ENCODE assay signal across 15 cellular contexts in the genomic region with DNA sequence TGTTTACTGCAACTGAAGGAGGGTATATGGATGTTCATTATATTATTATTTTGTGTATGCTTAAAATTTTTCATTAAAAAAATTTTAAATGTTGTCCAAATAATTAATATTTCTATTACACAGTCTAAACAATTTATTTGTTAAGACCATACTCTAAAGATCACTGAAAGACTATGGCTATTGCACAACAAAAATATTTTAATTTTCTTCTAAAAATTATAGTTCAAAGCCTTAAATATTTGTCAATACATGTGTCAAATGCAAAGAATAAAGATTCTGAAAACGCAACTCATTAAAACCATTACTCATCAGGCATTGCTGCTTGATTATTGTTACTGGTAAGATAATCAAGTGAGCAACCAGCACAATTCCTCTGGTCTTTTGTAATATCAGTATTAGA. TPM values are rescaled to one million over a fixed set of nuclear protein-coding genes. Genes with fewer than 3 reads are reported as not detected.
DNase-seq lines count a peak whose midpoint lies in the region; ATAC-seq and TF ChIP-seq lines count a peak whose summit lies in the region.
"Had no signal": no experiment of that assay in that cellular context is flagged by ENCODE, and none has a peak within 500 bp of the region (broad histone marks: within the 10 kb centered on the region; RNA-seq: fewer than 3 reads in every experiment).

No MANE protein-coding gene starts in this region.

- H3K4me3 ChIP-seq in KMS-11 (IDR thresholded peaks at IDR 0.05; ENCODE audit: insufficient read depth, low read depth, low read length) (no peak overlapping the region), trophoblast cell (ENCODE audit: low read depth, low read length) (no peak overlapping the region)
- H3K4me3 ChIP-seq: sigmoid colon had no signal

- peaks cover 6% of the 10 kb centered on the region for H3K79me1 ChIP-seq in trophoblast cell (ENCODE audit: low read length)

- ATAC-seq in GM18511 (IDR thresholded peaks at IDR 0.05; ENCODE audit: unreplicated experiment) = no peak
- ATAC-seq: foreskin keratinocyte, T-cell had no signal

- no peak overlapping the region for H3K4ac ChIP-seq in trophoblast cell (ENCODE audit: low read depth, low read length)

- H3K4me1 ChIP-seq in KMS-11 (ENCODE audit: low read depth, poor library complexity, severe bottlenecking) (peaks cover 12% of the 10 kb centered on the region), trophoblast cell (ENCODE audit: control insufficient read depth in 1 of 2, insufficient read depth in 2 of 2, low read length in 2 of 2) (no peaks in the 10 kb centered on the region)

- H3K9me3 ChIP-seq in trophoblast cell (ENCODE audit: insufficient read depth, low read depth, low read length) = no peaks in the 10 kb centered on the region
- H3K9me3 ChIP-seq: sigmoid colon had no signal

- H3K9me3 Mint-ChIP-seq in activated CD4-positive, alpha-beta T cell treated with anti-CD3 and anti-CD28 coated beads, Interleukin-2, amount 10 ng/mL, durations not matched to agents 24 days and 14 days = no peaks in the 10 kb centered on the region
- no peaks in the 10 kb centered on the region for H3K9me3 Mint-ChIP-seq in activated naive CD8-positive, alpha-beta T cell treated with anti-CD3 and anti-CD28 coated beads for 36 hours
- no peaks in the 10 kb centered on the region for H3K9me3 Mint-ChIP-seq in neural crest cell
- H3K9me3 Mint-ChIP-seq: T-cell had no signal

- H4K20me1 ChIP-seq in KMS-11 (ENCODE audit: insufficient read depth) = no peaks in the 10 kb centered on the region

- peaks cover 30% of the 10 kb centered on the region for H3K4me1 Mint-ChIP-seq in activated CD4-positive, alpha-beta T cell treated with anti-CD3 and anti-CD28 coated beads, Interleukin-2, amount 10 ng/mL, durations not matched to agents 24 days and 14 days
- H3K4me1 Mint-ChIP-seq in activated naive CD8-positive, alpha-beta T cell treated with anti-CD3 and anti-CD28 coated beads for 36 hours = peaks cover 27% of the 10 kb centered on the region
- H3K4me1 Mint-ChIP-seq in neural crest cell = peaks cover 44% of the 10 kb centered on the region

- no peak overlapping the region for H3K18ac ChIP-seq in trophoblast cell (ENCODE audit: low read length)

- no peak overlapping the region for H4K8ac ChIP-seq in trophoblast cell (ENCODE audit: low read depth, low read length)

- TF ChIP-seq CTCF in KMS-11 (conservative IDR thresholded peaks at IDR 0.05; ENCODE audit: low read depth, low read length) (no peak), neural crest cell (conservative IDR thresholded peaks at IDR 0.05) (no peak)

- H2AK5ac ChIP-seq in trophoblast cell (ENCODE audit: low read length) = no peak overlapping the region

- H2BK12ac ChIP-seq in trophoblast cell (ENCODE audit: low read length) = no peak overlapping the region

- H3K9ac ChIP-seq in KMS-11 = no peak overlapping the region
- H3K9ac ChIP-seq in trophoblast cell (ENCODE audit: low read length) = no peak overlapping the region

- H3K27me3 ChIP-seq in KMS-11 (ENCODE audit: insufficient read depth, low read depth) (no peaks in the 10 kb centered on the region), trophoblast cell (ENCODE audit: insufficient read depth, low read length) (no peaks in the 10 kb centered on the region)
- H3K27me3 ChIP-seq: foreskin keratinocyte, sigmoid colon had no signal

- no CpG with 5 or more reads among the region's 1 CpG for WGBS in trophoblast cell (ENCODE audit: extremely low coverage, insufficient coverage, insufficient read length)

- H3K36me3 Mint-ChIP-seq in activated CD4-positive, alpha-beta T cell treated with anti-CD3 and anti-CD28 coated beads, Interleukin-2, amount 10 ng/mL, durations not matched to agents 24 days and 14 days (ENCODE audit: low read depth) = peaks cover 29% of the 10 kb centered on the region
- peaks cover 31% of the 10 kb centered on the region for H3K36me3 Mint-ChIP-seq in activated naive CD8-positive, alpha-beta T cell treated with anti-CD3 and anti-CD28 coated beads for 36 hours
- H3K36me3 Mint-ChIP-seq in neural crest cell (ENCODE audit: low read depth) = peaks cover 14% of the 10 kb centered on the region

- H3K4me2 ChIP-seq in KMS-11 (peak overlapping the region; percentile 88), trophoblast cell (ENCODE audit: low read length) (no peak overlapping the region)

- H4K12ac ChIP-seq in trophoblast cell (ENCODE audit: low read depth, low read length) = no peak overlapping the region

- H3K79me2 ChIP-seq in KMS-11 (ENCODE audit: insufficient read depth, low read depth) = peaks cover 23% of the 10 kb centered on the region; the same call in 1 of the 2 replicates
- H3K79me2 ChIP-seq in trophoblast cell (ENCODE audit: control insufficient read depth, insufficient read depth, low read length, poor library complexity) = peaks cover 7% of the 10 kb centered on the region

- H3K27ac Mint-ChIP-seq in activated CD4-positive, alpha-beta T cell treated with anti-CD3 and anti-CD28 coated beads, Interleukin-2, amount 10 ng/mL, durations not matched to agents 24 days and 14 days = no peak overlapping the region
- no peak overlapping the region for H3K27ac Mint-ChIP-seq in activated naive CD8-positive, alpha-beta T cell treated with anti-CD3 and anti-CD28 coated beads for 36 hours
- H3K27ac Mint-ChIP-seq in neural crest cell (ENCODE audit: unreplicated experiment) = no peak overlapping the region
- H3K27ac Mint-ChIP-seq: T-cell had no signal

- H2BK120ac ChIP-seq in trophoblast cell (ENCODE audit: insufficient read depth, low read length, poor library complexity) = no peak overlapping the region

- H2AFZ ChIP-seq in KMS-11 (ENCODE audit: low read depth) = no peak overlapping the region
- no peak overlapping the region for H2AFZ ChIP-seq in trophoblast cell (ENCODE audit: insufficient read depth, low read length, poor library complexity)

- H3K27ac ChIP-seq in KMS-11 (no peak overlapping the region), trophoblast cell (ENCODE audit: low read depth, low read length) (no peak overlapping the region)
- H3K27ac ChIP-seq: foreskin keratinocyte, HL-60, sigmoid colon had no signal

- peaks cover 2% of the 10 kb centered on the region for H3K27me3 Mint-ChIP-seq in activated CD4-positive, alpha-beta T cell treated with anti-CD3 and anti-CD28 coated beads, Interleukin-2, amount 10 ng/mL, durations not matched to agents 24 days and 14 days
- no peaks in the 10 kb centered on the region for H3K27me3 Mint-ChIP-seq in activated naive CD8-positive, alpha-beta T cell treated with anti-CD3 and anti-CD28 coated beads for 36 hours
- no peaks in the 10 kb centered on the region for H3K27me3 Mint-ChIP-seq in neural crest cell (ENCODE audit: low read depth)
- H3K27me3 Mint-ChIP-seq: T-cell had no signal

- H3K36me3 ChIP-seq in KMS-11 (ENCODE audit: insufficient read depth) = no peaks in the 10 kb centered on the region
- peaks cover 6 to 9% of the 10 kb centered on the region in 2 experiments for H3K36me3 ChIP-seq in trophoblast cell (ENCODE audit: control insufficient read depth in 1 of 2, insufficient read depth in 2 of 2, low read length in 2 of 2)

- H3K23ac ChIP-seq in trophoblast cell (ENCODE audit: low read length) = no peak overlapping the region

- intact Hi-C loops in activated CD4-positive, alpha-beta T cell treated with anti-CD3 and anti-CD28 coated beads, Interleukin-2, amount 10 ng/mL, durations not matched to agents 24 days and 14 days (cut with micrococcal nuclease) = loop anchor here (5.0 to 10.0 kb wide), 3 partner anchors 93 to 1667 kb away; partner anchors contain the start of gene FBXL4

- peak overlapping the region; percentile 91 for H3K4me3 Mint-ChIP-seq in activated CD4-positive, alpha-beta T cell treated with anti-CD3 and anti-CD28 coated beads, Interleukin-2, amount 10 ng/mL, durations not matched to agents 24 days and 14 days
- H3K4me3 Mint-ChIP-seq in activated naive CD8-positive, alpha-beta T cell treated with anti-CD3 and anti-CD28 coated beads for 36 hours = peak overlapping the region; percentile 88
- peak overlapping the region; percentile 97 for H3K4me3 Mint-ChIP-seq in neural crest cell

- no peak overlapping the region for H4K91ac ChIP-seq in trophoblast cell (ENCODE audit: low read depth, low read length)

- no peak overlapping the region for H2BK5ac ChIP-seq in trophoblast cell (ENCODE audit: low read depth, low read length, poor library complexity)

- H3K14ac ChIP-seq in trophoblast cell (ENCODE audit: low read length) = no peak overlapping the region

- no peak for DNase-seq in activated CD4-positive, alpha-beta T cell treated with anti-CD3 and anti-CD28 coated beads, Interleukin-2, amount 10 ng/mL, durations not matched to agents 24 days and 14 days
- no peak for DNase-seq in activated CD4-positive, alpha-beta T cell treated with anti-CD3 and anti-CD28 coated beads for 4 hours
- no peak for DNase-seq in activated naive CD8-positive, alpha-beta T cell treated with anti-CD3 and anti-CD28 coated beads for 36 hours
- DNase-seq in neural crest cell (ENCODE audit: low read depth, low spot score) (no peak), NCI-H2196 (lab: John Stamatoyannopoulos, UW; ENCODE audit: unreplicated experiment) (no peak), trophoblast cell (no peak)
- DNase-seq: ACHN; activated CD4-positive, alpha-beta T cell treated with anti-CD3 and anti-CD28 coated beads, Interleukin-2, amount 50 U/mL, for 48 hours; foreskin keratinocyte; NCI-H2171; sigmoid colon; T-cell had no signal

RNA-seq across cellular contexts. Expression of gene MMS22L, which starts 2.2 kb away (rescaled TPM):
- 54.8 and 65.2 TPM in 2 replicates for total RNA-seq in activated CD4-positive, alpha-beta T cell treated with anti-CD3 and anti-CD28 coated beads, Interleukin-2, amount 10 ng/mL, durations not matched to agents 24 days and 14 days
- total RNA-seq in activated naive CD8-positive, alpha-beta T cell treated with anti-CD3 and anti-CD28 coated beads for 36 hours = 10 to 100 TPM; 41.3 to 50.9 TPM
- total RNA-seq in neural crest cell = 37.5 and 38.4 TPM in 2 replicates
- polyA plus RNA-seq in trophoblast cell (2013) = 8.7 and 8.8 TPM in 2 replicates
